8 cellular contexts compared by ENCODE assay signal in the genomic region with DNA sequence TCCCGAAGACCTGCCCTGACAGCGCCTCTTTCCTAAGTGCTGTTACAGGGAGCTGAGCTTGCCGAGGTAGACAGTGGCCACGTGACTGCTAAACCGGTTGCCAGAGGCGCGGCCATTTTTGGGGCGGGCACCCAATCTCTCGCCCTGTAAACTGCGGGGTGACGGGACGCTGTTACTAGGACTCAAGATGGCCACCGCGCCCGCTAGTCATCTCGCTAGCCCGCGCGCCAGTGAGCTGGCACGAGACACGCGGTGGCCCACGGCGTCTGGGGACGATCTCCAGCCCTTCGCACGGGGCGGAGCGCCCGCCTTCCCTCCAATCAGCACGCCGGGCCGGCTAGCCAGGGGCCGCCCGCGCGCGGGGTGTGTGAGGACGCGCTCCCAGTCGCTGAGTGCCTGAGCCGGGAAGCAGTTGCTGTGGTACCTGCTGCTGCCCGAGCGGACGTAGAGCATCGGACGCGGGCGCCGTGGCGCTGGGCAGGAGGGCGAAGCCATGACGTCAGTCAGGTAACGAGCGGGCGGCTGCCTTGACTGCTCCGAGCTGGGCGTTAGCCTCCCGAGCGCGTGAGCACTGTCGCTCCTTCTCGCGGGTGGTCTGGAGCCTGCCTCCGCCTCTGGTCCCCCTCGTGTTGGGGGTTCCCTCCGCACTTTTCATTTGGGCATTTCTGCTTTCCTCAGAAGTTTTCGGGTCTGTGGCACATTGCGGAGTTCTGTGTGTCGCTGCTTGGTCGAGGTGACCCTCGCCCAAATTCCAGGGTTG. TPM values are rescaled to one million over a fixed set of nuclear protein-coding genes. Genes with fewer than 3 reads are reported as not detected.
DNase-seq lines count a peak whose midpoint lies in the region; ATAC-seq and TF ChIP-seq lines count a peak whose summit lies in the region.

No MANE protein-coding gene starts in this region.

- H3K4me1 Mint-ChIP-seq in activated naive CD8-positive, alpha-beta T cell treated with anti-CD3 and anti-CD28 coated beads for 36 hours: peaks cover 35% of the 10 kb centered on the region
- peaks cover 44% of the 10 kb centered on the region for H3K4me1 Mint-ChIP-seq in osteocyte (ENCODE audit: unreplicated experiment)

- H3K27ac ChIP-seq in thymus (ENCODE audit: low read depth): peak overlapping the region; percentile 91

- TF ChIP-seq CTCF in osteocyte (IDR thresholded peaks at IDR 0.05): no peak

- peaks cover 6% of the 10 kb centered on the region for H3K4me1 ChIP-seq in thymus (ENCODE audit: control insufficient read depth, insufficient read depth, low read length)

- peaks cover 15% of the 10 kb centered on the region for H3K36me3 Mint-ChIP-seq in activated naive CD8-positive, alpha-beta T cell treated with anti-CD3 and anti-CD28 coated beads for 36 hours
- H3K36me3 Mint-ChIP-seq in osteocyte (ENCODE audit: unreplicated experiment): no peaks in the 10 kb centered on the region

- under 1% methylated on average over 72 of the region's 72 CpGs for WGBS in thymus

- no peaks in the 10 kb centered on the region for H3K9me3 Mint-ChIP-seq in activated naive CD8-positive, alpha-beta T cell treated with anti-CD3 and anti-CD28 coated beads for 36 hours
- H3K9me3 Mint-ChIP-seq in osteocyte (ENCODE audit: unreplicated experiment): no peaks in the 10 kb centered on the region

- H3K27me3 ChIP-seq in thymus (ENCODE audit: control insufficient read depth, insufficient read depth): no peaks in the 10 kb centered on the region

- ATAC-seq in HG02642 (IDR thresholded peaks at IDR 0.05; ENCODE audit: poor library complexity, unreplicated experiment): peak; percentile 94

- no peaks in the 10 kb centered on the region for H3K9me3 ChIP-seq in thymus (ENCODE audit: control insufficient read depth)

- no peaks in the 10 kb centered on the region for H3K27me3 Mint-ChIP-seq in activated naive CD8-positive, alpha-beta T cell treated with anti-CD3 and anti-CD28 coated beads for 36 hours
- H3K27me3 Mint-ChIP-seq in osteocyte (ENCODE audit: unreplicated experiment): no peaks in the 10 kb centered on the region

- peak overlapping the region; percentile 91 for H3K4me3 Mint-ChIP-seq in activated naive CD8-positive, alpha-beta T cell treated with anti-CD3 and anti-CD28 coated beads for 36 hours
- peak overlapping the region; percentile 89 for H3K4me3 Mint-ChIP-seq in osteocyte (ENCODE audit: unreplicated experiment)

- H3K36me3 ChIP-seq in thymus (ENCODE audit: control insufficient read depth, insufficient read depth): no peaks in the 10 kb centered on the region

- H3K27ac Mint-ChIP-seq in activated naive CD8-positive, alpha-beta T cell treated with anti-CD3 and anti-CD28 coated beads for 36 hours: peak overlapping the region; percentile 96
- H3K27ac Mint-ChIP-seq in osteocyte (ENCODE audit: unreplicated experiment): peak overlapping the region; percentile 97

- peak; percentile 82 for TF ChIP-seq POLR2A in GM10847 (IDR thresholded peaks at IDR 0.05; ENCODE audit: extremely low read depth, insufficient read length)

- peak overlapping the region; percentile 90 for H3K4me3 ChIP-seq in thymus (ENCODE audit: low read length)

- DNase-seq in NCI-H1105 (lab: John Stamatoyannopoulos, UW) (peak; percentile 90), SKM-1 (lab: John Stamatoyannopoulos, UW; ENCODE audit: unreplicated experiment) (peak; percentile 90), head of caudate nucleus (peak; percentile 86 to 97 (median 94)), osteocyte (ENCODE audit: extremely low spot score, unreplicated experiment) (peak; percentile 97)
- peak; percentile 97 for DNase-seq in activated naive CD8-positive, alpha-beta T cell treated with anti-CD3 and anti-CD28 coated beads for 36 hours

- intact Hi-C loops in head of caudate nucleus (cut with DNase I): loop anchor here (2.0 kb wide), 1 partner anchor 26 kb away; a partner anchor contains a TSS

RNA-seq across cellular contexts. Expression of a gene that starts 25.5 kb away (rescaled TPM):
- 10 to 100 TPM; 56.5 to 57.4 TPM for total RNA-seq in activated naive CD8-positive, alpha-beta T cell treated with anti-CD3 and anti-CD28 coated beads for 36 hours
- total RNA-seq in osteocyte: 47.0 and 50.0 TPM in 2 replicates
- 32.0 TPM for polyA plus RNA-seq in thymus

RNA-seq across cellular contexts. Expression of a gene that starts 25.9 kb away (rescaled TPM):
- total RNA-seq in activated naive CD8-positive, alpha-beta T cell treated with anti-CD3 and anti-CD28 coated beads for 36 hours: 10 to 100 TPM; 45.4 to 46.4 TPM
- total RNA-seq in osteocyte: 39.6 and 41.7 TPM in 2 replicates
- 14.9 TPM for polyA plus RNA-seq in thymus

Comparison
In these comparisons a context has a peak if more than half of its experiments do, and no peak if none do; other contexts are left out.
1. Peak in every context shown above with its lines: DNase-seq, ATAC-seq, H3K4me3 ChIP-seq and H3K27ac ChIP-seq.